10 cellular contexts compared by ENCODE assay signal in genomic region chr4:20254517-20255250, GRCh38. TPM values are rescaled to one million over a fixed set of nuclear protein-coding genes. Genes with fewer than 3 reads are reported as not detected.
DNase-seq lines count a peak whose midpoint lies in the region; ATAC-seq and TF ChIP-seq lines count a peak whose summit lies in the region.
"Had no signal": no experiment of that assay in that cellular context is flagged by ENCODE, and none has a peak within 500 bp of the region (broad histone marks: within the 10 kb centered on the region; RNA-seq: fewer than 3 reads in every experiment).

No MANE protein-coding gene starts in this region.

- DNase-seq in NCI-H2171 treated with DMSO at 0.1 percent for 48 hours (lab: John Stamatoyannopoulos, UW) (peak; percentile 15), NCI-H2171 (lab: John Stamatoyannopoulos, UW) (no peak), cardiac fibroblast (ENCODE audit: low read depth in 2 of 2) (peak; percentile 59 to 60), kidney tubule cell (ENCODE audit: low spot score) (peak; percentile 61)
- no peak for DNase-seq in activated T-cell treated with anti-CD3 and anti-CD28 coated beads, Interleukin-2, amount 50 U/mL, for 1 hour
- DNase-seq: CD4-positive, CD25-positive, alpha-beta regulatory T cell had no signal

- peak overlapping the region; percentile 59 to 72 for H3K4me3 ChIP-seq in cardiac fibroblast (replicated peaks in 1 of 2; ENCODE audit: low read depth in 2 of 2, low read length in 2 of 2)
- H3K4me3 ChIP-seq in thymus (ENCODE audit: low read length): peak overlapping the region; percentile 4

- ATAC-seq in GM21825 (IDR thresholded peaks at IDR 0.05; ENCODE audit: unreplicated experiment) (no peak), GM21360 (IDR thresholded peaks at IDR 0.05; ENCODE audit: unreplicated experiment) (no peak)
- ATAC-seq: activated naive CD4-positive, alpha-beta T cell treated with anti-CD3 and anti-CD28 coated beads, Interleukin-2, amount 50 U/mL, for 72 hours had no signal

- H3K4me1 ChIP-seq in thymus (ENCODE audit: control insufficient read depth, insufficient read depth, low read length): no peaks in the 10 kb centered on the region

- no peak for TF ChIP-seq CTCF in cardiac fibroblast (IDR thresholded peaks at IDR 0.05; ENCODE audit: low read depth, low read length)

- 7% methylated on average over 72 of the region's 72 CpGs for WGBS in thymus

- H3K27ac ChIP-seq in thymus (ENCODE audit: low read depth): no peak overlapping the region

- no peaks in the 10 kb centered on the region for H3K36me3 ChIP-seq in thymus (ENCODE audit: control insufficient read depth, insufficient read depth)

- peaks cover 1% of the 10 kb centered on the region for H3K9me3 ChIP-seq in thymus (ENCODE audit: control insufficient read depth)

- H3K27me3 ChIP-seq in thymus (ENCODE audit: control insufficient read depth, insufficient read depth): peaks cover 41% of the 10 kb centered on the region

RNA-seq across cellular contexts. Expression of gene SLIT2, which starts 3.0 kb away (rescaled TPM):
- polyA plus RNA-seq in thymus: 1.6 TPM
- polyA plus RNA-seq: CD4-positive, CD25-positive, alpha-beta regulatory T cell had no signal

Comparison
In these comparisons a context has a peak if more than half of its experiments do, and no peak if none do; other contexts are left out.
1. DNase-seq: peak in NCI-H2171 treated with DMSO at 0.1 percent for 48 hours (single experiment), cardiac fibroblast (2 of 2) and kidney tubule cell (single experiment); none in NCI-H2171 (single experiment) and activated T-cell treated with anti-CD3 and anti-CD28 coated beads, Interleukin-2, amount 50 U/mL, for 1 hour (single experiment).